Comparison of ENCODE assay signal across 26 cellular contexts in genomic region chr9:20031836-20032235, GRCh38.
"Had no signal": no experiment of that assay in that cellular context is flagged by ENCODE, and none has a peak within 500 bp of the region (broad histone marks: within the 10 kb centered on the region; RNA-seq: fewer than 3 reads in every experiment).

No MANE protein-coding gene starts in this region.

- ATAC-seq: activated CD4-positive, alpha-beta T cell treated with anti-CD3 and anti-CD28 coated beads for 36 hours; activated CD8-positive, alpha-beta memory T cell treated with anti-CD3 and anti-CD28 coated beads, Interleukin-2, amount 10 ng/mL, durations not matched to agents 7 days and 5 days; activated CD8-positive, alpha-beta T cell treated with anti-CD3 and anti-CD28 coated beads, Interleukin-2, amount 10 ng/mL, durations not matched to agents 7 days and 5 days; activated naive CD4-positive, alpha-beta T cell treated with anti-CD3 and anti-CD28 coated beads, Interleukin-2, amount 50 U/mL, for 72 hours; activated T-cell treated with anti-CD3 and anti-CD28 coated beads, Interleukin-2, amount 50 U/mL, for 72 hours; body of pancreas; esophagus mucosa; naive thymus-derived CD4-positive, alpha-beta T cell had no signal

- H3K4me1 Mint-ChIP-seq: activated CD4-positive, alpha-beta T cell treated with anti-CD3 and anti-CD28 coated beads for 36 hours had no signal

- H3K9me3 ChIP-seq: body of pancreas, ovary, sigmoid colon, testis, transverse colon had no signal

- H3K4me1 ChIP-seq: body of pancreas, testis, transverse colon had no signal

- H3K9me3 Mint-ChIP-seq: endodermal cell; mesothelial cell of epicardium; naive thymus-derived CD4-positive, alpha-beta T cell; T-helper 2 cell treated with Interferon-gamma antibody and Interleukin-4, amounts not matched to agents 5 μg/mL and 100 μg/mL, for 36 hours had no signal

- H3K4me3 Mint-ChIP-seq: activated CD4-positive, alpha-beta T cell treated with anti-CD3 and anti-CD28 coated beads for 36 hours; activated CD8-positive, alpha-beta memory T cell treated with anti-CD3 and anti-CD28 coated beads, Interleukin-2, amount 10 ng/mL, durations not matched to agents 7 days and 5 days; activated CD8-positive, alpha-beta T cell treated with anti-CD3 and anti-CD28 coated beads, Interleukin-2, amount 10 ng/mL, durations not matched to agents 7 days and 5 days; activated T-cell treated with anti-CD3 and anti-CD28 coated beads, Interleukin-2, amount 50 U/mL, for 72 hours; endodermal cell; mesothelial cell of epicardium; naive thymus-derived CD4-positive, alpha-beta T cell; T-helper 2 cell treated with Interferon-gamma antibody and Interleukin-4, amounts not matched to agents 5 μg/mL and 100 μg/mL, for 36 hours had no signal

- H3K27me3 ChIP-seq: body of pancreas, cardiac muscle cell, ovary, sigmoid colon, testis, transverse colon had no signal

- H3K27ac ChIP-seq: body of pancreas, cardiac muscle cell, ovary, testis, transverse colon had no signal

- H3K36me3 ChIP-seq: cardiac muscle cell, ovary, sigmoid colon, transverse colon had no signal

- H3K36me3 Mint-ChIP-seq: activated CD8-positive, alpha-beta memory T cell treated with anti-CD3 and anti-CD28 coated beads, Interleukin-2, amount 10 ng/mL, durations not matched to agents 7 days and 5 days; activated naive CD4-positive, alpha-beta T cell treated with anti-CD3 and anti-CD28 coated beads, Interleukin-2, amount 50 U/mL, for 72 hours; mesothelial cell of epicardium had no signal

- H3K27me3 Mint-ChIP-seq: activated CD4-positive, alpha-beta T cell treated with anti-CD3 and anti-CD28 coated beads for 36 hours; progenitor cell of endocrine pancreas had no signal

- DNase-seq: activated CD4-positive, alpha-beta T cell treated with anti-CD3 and anti-CD28 coated beads for 36 hours; activated CD4-positive, CD25-positive, alpha-beta regulatory T cell; activated CD8-positive, alpha-beta memory T cell treated with anti-CD3 and anti-CD28 coated beads, Interleukin-2, amount 10 ng/mL, durations not matched to agents 7 days and 5 days; activated CD8-positive, alpha-beta T cell treated with anti-CD3 and anti-CD28 coated beads, Interleukin-2, amount 10 ng/mL, durations not matched to agents 7 days and 5 days; activated naive CD4-positive, alpha-beta T cell; activated T-cell treated with anti-CD3 and anti-CD28 coated beads, Interleukin-2, amount 50 U/mL, for 72 hours; anterior cingulate cortex; body of pancreas; cortex of kidney; endodermal cell; mammary epithelial cell; naive thymus-derived CD4-positive, alpha-beta T cell; ovary; sigmoid colon; stimulated activated CD4-positive, alpha-beta T cell treated with anti-CD3 and anti-CD28 coated beads, Interleukin-15, amount 100 ng/mL, for 24 hours; stimulated activated CD4-positive, alpha-beta T cell treated with anti-CD3 and anti-CD28 coated beads, Interleukin-2, amount 100 ng/mL, for 24 hours; stimulated activated naive CD4-positive, alpha-beta T cell; T-helper 1 cell; testis; transverse colon had no signal

- H3K4me3 ChIP-seq: body of pancreas, cardiac muscle cell, ovary, sigmoid colon, testis, transverse colon had no signal
